ENCODE assay signal across 11 cellular contexts in the genomic region with DNA sequence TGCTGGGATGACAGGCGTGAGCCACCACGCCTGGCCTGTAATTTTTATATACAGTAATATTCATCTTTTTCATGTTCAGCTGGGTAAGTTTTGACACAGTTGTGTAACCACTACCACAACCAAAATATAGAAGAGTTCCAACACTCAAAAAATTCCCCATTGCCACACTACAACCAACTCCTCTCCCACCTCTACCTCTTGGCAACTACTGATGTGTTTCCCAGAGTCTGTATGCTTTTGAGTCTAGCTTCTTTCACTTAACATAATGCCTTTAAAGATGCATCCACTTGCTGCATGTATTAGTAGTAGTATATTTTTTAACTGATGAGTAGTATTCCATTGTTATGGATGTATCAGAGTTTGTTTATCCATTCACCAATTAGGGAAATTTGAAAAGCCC.
DNase-seq lines count a peak whose midpoint lies in the region; ATAC-seq and TF ChIP-seq lines count a peak whose summit lies in the region.
"Had no signal": no experiment of that assay in that cellular context is flagged by ENCODE, and none has a peak within 500 bp of the region (broad histone marks: within the 10 kb centered on the region; RNA-seq: fewer than 3 reads in every experiment).

No MANE protein-coding gene starts in this region.

- H3K27ac ChIP-seq in caudate nucleus (ENCODE audit: low read depth, low read length) (no peak overlapping the region), upper lobe of left lung (no peak overlapping the region)

- peak overlapping the region; percentile 57 to 67 for H3K4me3 Mint-ChIP-seq in effector memory CD8-positive, alpha-beta T cell

- H3K36me3 ChIP-seq in upper lobe of left lung, result no peaks in the 10 kb centered on the region

- no peak for TF ChIP-seq EP300 in upper lobe of left lung (IDR thresholded peaks at IDR 0.05)

- DNase-seq in activated CD4-positive, CD25-positive, alpha-beta regulatory T cell (lab: John Stamatoyannopoulos, UW), result no peak
- DNase-seq in effector memory CD8-positive, alpha-beta T cell, result no peak
- DNase-seq in CD1c-positive myeloid dendritic cell (ENCODE audit: extremely low spot score) (no peak), caudate nucleus (lab: John Stamatoyannopoulos, UW) (no peak), upper lobe of left lung (no peak)
- DNase-seq: 8988T had no signal

- no peaks in the 10 kb centered on the region for H3K9me3 ChIP-seq in upper lobe of left lung

- H3K27ac Mint-ChIP-seq in effector memory CD8-positive, alpha-beta T cell, result peak overlapping the region; percentile 66 to 67

- H3K4me1 Mint-ChIP-seq in effector memory CD8-positive, alpha-beta T cell (ENCODE audit: low read depth in 2 of 2), result peaks cover 37 to 52% of the 10 kb centered on the region in 2 donors

- H3K36me3 Mint-ChIP-seq in effector memory CD8-positive, alpha-beta T cell (ENCODE audit: insufficient read depth), result peaks cover 6% of the 10 kb centered on the region

- no peak overlapping the region for H3K4me3 ChIP-seq in upper lobe of left lung

- 88 to 96% methylated on average over 2 of the region's 2 CpGs for WGBS in upper lobe of left lung, 2 donors

- H3K9me3 Mint-ChIP-seq in effector memory CD8-positive, alpha-beta T cell, result no peaks in the 10 kb centered on the region
- H3K9me3 Mint-ChIP-seq: IgD-negative memory B cell had no signal

- peak; percentile 26 to 54 for ATAC-seq in activated CD4-positive, CD25-positive, alpha-beta regulatory T cell treated with anti-CD3 and anti-CD28 coated beads, Interleukin-2, amount 50 U/mL, for 24 hours
- ATAC-seq in GM21528 (IDR thresholded peaks at IDR 0.05; ENCODE audit: low FRiP score, unreplicated experiment) (peak; percentile 41), HG03280 (IDR thresholded peaks at IDR 0.05; ENCODE audit: unreplicated experiment) (peak; percentile 34), upper lobe of left lung (ENCODE audit: low FRiP score in 2 of 2) (no peak)
- ATAC-seq in effector memory CD8-positive, alpha-beta T cell (replicated peaks), result peak; percentile 35

- peaks cover 0 to 10% (median 4%) of the 10 kb centered on the region in 4 donors for H3K4me1 ChIP-seq in upper lobe of left lung

- no peak for TF ChIP-seq CTCF in upper lobe of left lung (IDR thresholded peaks at IDR 0.05)

- H3K27me3 ChIP-seq in upper lobe of left lung, result no peaks in the 10 kb centered on the region

- no peaks in the 10 kb centered on the region for H3K27me3 Mint-ChIP-seq in effector memory CD8-positive, alpha-beta T cell
- H3K27me3 Mint-ChIP-seq: IgD-negative memory B cell; naive thymus-derived CD4-positive, alpha-beta T cell had no signal

- TF ChIP-seq POLR2A in upper lobe of left lung (IDR thresholded peaks at IDR 0.05), result no peak

Comparison
In these comparisons a context has a peak if more than half of its experiments do, and no peak if none do; other contexts are left out.
1. ATAC-seq: peak in activated CD4-positive, CD25-positive, alpha-beta regulatory T cell treated with anti-CD3 and anti-CD28 coated beads, Interleukin-2, amount 50 U/mL, for 24 hours (2 of 2), GM21528 (single experiment), HG03280 (single experiment) and effector memory CD8-positive, alpha-beta T cell (single experiment); none in upper lobe of left lung (0 of 2).